ENCODE assay signal across 28 cellular contexts in the genomic region with DNA sequence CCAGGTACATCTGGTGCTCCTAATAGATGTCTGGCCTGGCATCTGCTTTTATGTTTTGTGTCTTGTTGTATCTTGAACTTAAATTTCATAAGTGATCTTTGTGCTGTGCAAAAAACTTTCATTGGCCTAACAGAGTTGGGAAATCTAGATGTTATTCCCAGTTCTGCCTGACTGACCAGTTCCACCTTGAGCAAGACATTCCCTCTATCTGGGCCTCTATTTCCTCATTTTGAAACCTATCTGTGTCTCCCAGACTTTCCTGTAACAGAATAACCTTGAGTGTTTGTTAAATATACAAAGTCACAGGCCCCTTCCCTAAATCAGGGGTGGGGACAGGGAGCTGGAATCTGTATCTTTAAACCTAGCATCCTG. TPM values are rescaled to one million over a fixed set of nuclear protein-coding genes. Genes with fewer than 3 reads are reported as not detected.
A peak's percentile ranks its signal among the peaks of the same experiment; 100 is the strongest.
DNase-seq lines count a peak whose midpoint lies in the region; ATAC-seq, FAIRE-seq and TF ChIP-seq lines count a peak whose summit lies in the region.
"Had no signal": no experiment of that assay in that cellular context is flagged by ENCODE, and none has a peak within 500 bp of the region (broad histone marks: within the 10 kb centered on the region; RNA-seq: fewer than 3 reads in every experiment).

No MANE protein-coding gene starts in this region.

- no peak for TF ChIP-seq RAD21 in A549 (conservative IDR thresholded peaks at IDR 0.05 in 1 of 2, IDR thresholded peaks at IDR 0.05 in 1 of 2)

- TF ChIP-seq POLR2A in A549 (IDR thresholded peaks at IDR 0.05; ENCODE audit: low read length) = no peak

- FAIRE-seq in A549 (lab: Jason Lieb, UNC) = no peak
- FAIRE-seq: A204.1, H54, pancreas had no signal

- H3K4me3 ChIP-seq in A549 (no peak overlapping the region), epithelial cell of esophagus (ENCODE audit: low read length) (no peak overlapping the region)
- H3K4me3 ChIP-seq: pancreas had no signal

- no peaks in the 10 kb centered on the region for H3K9me3 ChIP-seq in A549
- H3K9me3 ChIP-seq: pancreas had no signal

- peak overlapping the region; percentile 78 to 83 for H3K27ac ChIP-seq in A549
- H3K27ac ChIP-seq: WERI-Rb-1 had no signal

- peak overlapping the region; percentile 40 for H3K4me2 ChIP-seq in A549

- CTCF ChIA-PET in A549 (lab: Yijun Ruan, JAX) = interaction anchor here (0.6 to 9.8 kb wide), 11 partner anchors 8 to 299 kb away, joined by 3 to 113 read pairs (median 4); no protein-coding TSS in a partner anchor

- TF ChIP-seq EP300 in A549 (IDR thresholded peaks at IDR 0.05) = no peak

- peaks cover 60% of the 10 kb centered on the region for H3K4me1 ChIP-seq in A549

- ATAC-seq in A549 (no peak), HG03378 (IDR thresholded peaks at IDR 0.05; ENCODE audit: unreplicated experiment) (no peak), HG03565 (IDR thresholded peaks at IDR 0.05; ENCODE audit: unreplicated experiment) (no peak), GM21529 (IDR thresholded peaks at IDR 0.05; ENCODE audit: unreplicated experiment) (no peak)
- ATAC-seq: Right ventricle myocardium inferior; stimulated activated memory B cell treated with anti-CD40 and anti-IgM and Interleukin-4, amounts not matched to agents 10 μg/mL and 1 μg/mL and 100 μg/mL, for 72 hours had no signal

- POLR2A ChIA-PET in A549 (lab: Yijun Ruan, JAX) = interaction anchor here (1.0 to 1.1 kb wide), 2 partner anchors 138 to 142 kb away, joined by 3 to 5 read pairs; no protein-coding TSS in a partner anchor

- no peak for DNase-seq in A549 (ENCODE audit: low read depth in 1 of 2, low spot score in 1 of 2)
- peak; percentile 11 for DNase-seq in OCI-M1 (lab: John Stamatoyannopoulos, UW)
- DNase-seq in epithelial cell of esophagus (ENCODE audit: low read depth) = peak; percentile 70
- peak; percentile 62 for DNase-seq in renal cortical epithelial cell (ENCODE audit: low read depth)
- DNase-seq in NCI-H748 treated with DMSO at 0.1 percent for 48 hours (lab: John Stamatoyannopoulos, UW) = no peak
- DNase-seq: activated CD4-positive, alpha-beta T cell treated with anti-CD3 and anti-CD28 coated beads for 48 hours; activated CD8-positive, alpha-beta memory T cell treated with anti-CD3 and anti-CD28 coated beads for 24 hours; activated effector memory CD4-positive, alpha-beta T cell treated with anti-CD3 and anti-CD28 coated beads, Interleukin-2, amount 50 U/mL, for 16 hours; activated naive CD8-positive, alpha-beta T cell treated with anti-CD3 and anti-CD28 coated beads, Interleukin-2, amount 10 ng/mL, durations not matched to agents 7 days and 5 days; AML-193; CD8-positive, alpha-beta memory T cell; cerebellar nuclear complex; NCI-H2081; NCI-H345; NCI-H774; right cardiac atrium; stimulated activated CD4-positive, alpha-beta T cell treated with anti-CD3 and anti-CD28 coated beads, Interleukin-4, amount 100 ng/mL, for 4 hours; WERI-Rb-1 had no signal

- TF ChIP-seq CTCF in A549 (IDR thresholded peaks at IDR 0.05) (no peak), epithelial cell of esophagus (IDR thresholded peaks at IDR 0.05; ENCODE audit: insufficient read depth, low read depth, low read length, missing control alignments) (no peak)

TF ChIP-seq in A549, 52 proteins besides CTCF, POLR2A, EP300 and RAD21:
- TF ChIP-seq ZSCAN20 (CRISPR knock-in tag; IDR thresholded peaks at IDR 0.05) (no peak), BHLHE40 (IDR thresholded peaks at IDR 0.05; ENCODE audit: low read depth, low read length) (no peak), JUN (IDR thresholded peaks at IDR 0.05) (no peak), RNF2 (IDR thresholded peaks at IDR 0.05; ENCODE audit: borderline replicate concordance, low read depth) (no peak), CEBPB (IDR thresholded peaks at IDR 0.05) (no peak), USF2 (IDR thresholded peaks at IDR 0.05) (no peak)

RNA-seq across cellular contexts. Expression of gene EPCAM, which starts 56.6 kb away (rescaled TPM):
- polyA plus RNA-seq in A549 (2011; rRNA removed) (10.6 and 15.6 TPM in 2 replicates), A549 (2017; fragmentation: RNase III; extraction: RNeasy Plus Mini Kit Qiagen cat#74134 plus additional on column Dnase treatment) (4.1 to 5.4 TPM (median 4.8 TPM) in 3 replicates)
- 1.9 and 2.0 TPM in 2 replicates for polyA plus RNA-seq in A549 (2012; cell fraction: cytosol; rRNA removed)
- polyA plus RNA-seq in A549 (2012; cell fraction: nucleus; rRNA removed) = 1.4 and 1.5 TPM in 2 replicates
- polyA minus RNA-seq in A549 (2011; rRNA and poly(A)+ RNA removed) = 2.3 and 3.0 TPM in 2 replicates
- total RNA-seq in renal cortical epithelial cell = 60.2 and 129 TPM in 2 replicates
- total RNA-seq: activated naive CD8-positive, alpha-beta T cell treated with anti-CD3 and anti-CD28 coated beads, Interleukin-2, amount 10 ng/mL, durations not matched to agents 7 days and 5 days; M059J; OCI-LY7 had no signal
- polyA plus RNA-seq: CD8-positive, alpha-beta memory T cell had no signal

Comparison
In these comparisons a context has a peak if more than half of its experiments do, and no peak if none do; other contexts are left out.
1. DNase-seq: peak in OCI-M1 (single experiment), epithelial cell of esophagus (single experiment) and renal cortical epithelial cell (single experiment); none in A549 (0 of 2) and NCI-H748 treated with DMSO at 0.1 percent for 48 hours (single experiment).